Comparison of ENCODE assay signal across 25 cellular contexts in the genomic region with DNA sequence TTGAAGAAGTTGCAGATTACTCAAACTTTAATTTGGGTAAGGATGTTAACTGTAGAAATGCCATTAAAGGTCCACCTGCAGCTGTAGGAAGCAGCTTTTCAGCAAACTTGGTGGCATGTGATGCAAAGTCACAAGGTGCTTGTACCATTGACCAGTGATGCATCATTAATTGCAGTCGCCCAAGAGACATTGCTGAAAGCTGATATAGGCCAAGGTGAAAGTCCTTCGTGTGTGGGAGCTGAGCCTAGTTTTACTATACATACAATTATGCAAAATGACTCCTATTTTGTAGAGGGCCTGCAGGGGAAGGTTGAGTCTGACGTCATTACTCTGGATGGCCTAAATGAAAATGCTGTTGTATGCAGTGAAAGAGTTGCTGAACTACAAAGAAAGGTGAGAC. TPM values are rescaled to one million over a fixed set of nuclear protein-coding genes. Genes with fewer than 3 reads are reported as not detected.
A peak's percentile ranks its signal among the peaks of the same experiment; 100 is the strongest.
DNase-seq lines count a peak whose midpoint lies in the region; ATAC-seq, FAIRE-seq and TF ChIP-seq lines count a peak whose summit lies in the region.
"Had no signal": no experiment of that assay in that cellular context is flagged by ENCODE, and none has a peak within 500 bp of the region (broad histone marks: within the 10 kb centered on the region; RNA-seq: fewer than 3 reads in every experiment).

No MANE protein-coding gene starts in this region.

- peak overlapping the region; percentile 3; the same call in 1 of the 2 replicates for H3K4me3 ChIP-seq in Karpas-422 (ENCODE audit: low read length)
- H3K4me3 ChIP-seq: BLaER1, GM12878, GM23248 had no signal

- no peaks in the 10 kb centered on the region for H3K27me3 ChIP-seq in Karpas-422 (ENCODE audit: low read length)
- H3K27me3 ChIP-seq: BLaER1 had no signal

- peaks cover 44% of the 10 kb centered on the region for H3K79me2 ChIP-seq in Karpas-422 (ENCODE audit: low read length)

- no peak for ATAC-seq in GM21367 (IDR thresholded peaks at IDR 0.05; ENCODE audit: unreplicated experiment)
- ATAC-seq in stimulated activated effector memory CD8-positive, alpha-beta T cell treated with anti-CD3 and anti-CD28 coated beads, Interleukin-12 subunit alpha, Interleukin-12 subunit beta, amount 100 ng/mL, for 72 hours = no peak
- ATAC-seq: CD8-positive, alpha-beta T cell; GM12878 had no signal

- no peaks in the 10 kb centered on the region for H3K9me3 Mint-ChIP-seq in type B pancreatic cell
- H3K9me3 Mint-ChIP-seq in stimulated activated effector memory CD8-positive, alpha-beta T cell treated with anti-CD3 and anti-CD28 coated beads, Interleukin-12 subunit alpha, Interleukin-12 subunit beta, amount 100 ng/mL, for 72 hours = no peaks in the 10 kb centered on the region
- H3K9me3 Mint-ChIP-seq: CD4-positive, CD25-positive, alpha-beta regulatory T cell; CD8-positive, alpha-beta T cell had no signal

- H3K36me3 Mint-ChIP-seq in type B pancreatic cell = peaks cover 16% of the 10 kb centered on the region
- H3K36me3 Mint-ChIP-seq in stimulated activated effector memory CD8-positive, alpha-beta T cell treated with anti-CD3 and anti-CD28 coated beads, Interleukin-12 subunit alpha, Interleukin-12 subunit beta, amount 100 ng/mL, for 72 hours = peaks cover 25% of the 10 kb centered on the region

- H3K27ac ChIP-seq in Karpas-422 (ENCODE audit: low read length) = peak overlapping the region; percentile 83
- H3K27ac ChIP-seq: 22Rv1, BLaER1, C4-2B, GM23248 had no signal

- H3K4me2 ChIP-seq in Karpas-422 (ENCODE audit: low read depth, low read length, poor library complexity, severe bottlenecking) = peak overlapping the region; percentile 42
- H3K4me2 ChIP-seq: BLaER1 had no signal

- no peak overlapping the region for H3K4me3 Mint-ChIP-seq in type B pancreatic cell
- no peak overlapping the region for H3K4me3 Mint-ChIP-seq in stimulated activated effector memory CD8-positive, alpha-beta T cell treated with anti-CD3 and anti-CD28 coated beads, Interleukin-12 subunit alpha, Interleukin-12 subunit beta, amount 100 ng/mL, for 72 hours
- H3K4me3 Mint-ChIP-seq: B cell; CD4-positive, CD25-positive, alpha-beta regulatory T cell; CD8-positive, alpha-beta T cell had no signal

- no peak for TF ChIP-seq CTCF in type B pancreatic cell (conservative IDR thresholded peaks at IDR 0.05)

- no peaks in the 10 kb centered on the region for H4K20me1 ChIP-seq in Karpas-422 (ENCODE audit: insufficient read depth, low read depth, low read length)
- H4K20me1 ChIP-seq: BLaER1 had no signal

- no peaks in the 10 kb centered on the region for H3K4me1 Mint-ChIP-seq in type B pancreatic cell (ENCODE audit: unreplicated experiment)
- H3K4me1 Mint-ChIP-seq in stimulated activated effector memory CD8-positive, alpha-beta T cell treated with anti-CD3 and anti-CD28 coated beads, Interleukin-12 subunit alpha, Interleukin-12 subunit beta, amount 100 ng/mL, for 72 hours = no peaks in the 10 kb centered on the region
- H3K4me1 Mint-ChIP-seq: B cell had no signal

- H3K9me3 ChIP-seq in Karpas-422 (ENCODE audit: low read length) = no peaks in the 10 kb centered on the region
- H3K9me3 ChIP-seq: BLaER1, Caco-2 had no signal

- no peak for TF ChIP-seq POLR2A in GM12891 (IDR thresholded peaks at IDR 0.05; ENCODE audit: low read depth, low read length)

- peaks cover 54% of the 10 kb centered on the region for H3K4me1 ChIP-seq in Karpas-422 (ENCODE audit: low read length)
- H3K4me1 ChIP-seq: BLaER1, Caco-2 had no signal

- DNase-seq in GM12891 (ENCODE audit: insufficient read length, low spot score) = no peak
- DNase-seq in Karpas-422 = peak; percentile 79
- peak; percentile 87 for DNase-seq in NCI-H526 treated with DMSO at 0.1 percent for 48 hours (lab: John Stamatoyannopoulos, UW)
- DNase-seq in left kidney (ENCODE audit: low read depth, low spot score) = peak; percentile 71
- DNase-seq in type B pancreatic cell (ENCODE audit: extremely low spot score, unreplicated experiment) = no peak
- DNase-seq in stimulated activated effector memory CD8-positive, alpha-beta T cell treated with anti-CD3 and anti-CD28 coated beads, Interleukin-12 subunit alpha, Interleukin-12 subunit beta, amount 100 ng/mL, for 72 hours (ENCODE audit: low spot score in 2 of 2) = no peak
- DNase-seq in HK-2 (ENCODE audit: unreplicated experiment) = no peak
- DNase-seq: Caco-2; CD4-positive, CD25-positive, alpha-beta regulatory T cell; CD8-positive, alpha-beta T cell; DMS153; DND-41; GDM1; GM23248; H7; HCEC 1CT had no signal

- peak; percentile 69 for FAIRE-seq in GM12891 (lab: Jason Lieb, UNC)
- FAIRE-seq: A204.1, GM12878, GM18507, H1 had no signal

- H3K9me2 ChIP-seq in Karpas-422 (replicated peaks; ENCODE audit: insufficient read depth, low read length) = no peaks in the 10 kb centered on the region

- no peaks in the 10 kb centered on the region for H3K27me3 Mint-ChIP-seq in type B pancreatic cell
- H3K27me3 Mint-ChIP-seq: B cell; CD4-positive, CD25-positive, alpha-beta regulatory T cell had no signal

- no peak overlapping the region for H3K27ac Mint-ChIP-seq in type B pancreatic cell
- H3K27ac Mint-ChIP-seq in stimulated activated effector memory CD8-positive, alpha-beta T cell treated with anti-CD3 and anti-CD28 coated beads, Interleukin-12 subunit alpha, Interleukin-12 subunit beta, amount 100 ng/mL, for 72 hours = no peak overlapping the region
- H3K27ac Mint-ChIP-seq: B cell; CD4-positive, CD25-positive, alpha-beta regulatory T cell; CD8-positive, alpha-beta T cell had no signal

- no peak overlapping the region for H2AFZ ChIP-seq in Karpas-422 (ENCODE audit: low read length)
- H2AFZ ChIP-seq: GM23248 had no signal

- peaks cover 22% of the 10 kb centered on the region for H3K36me3 ChIP-seq in Karpas-422 (ENCODE audit: insufficient read depth, low read length)

- 0 out of 2 replicates have a peak overlapping the region, but pooled peaks have one; percentile 7 for H3K9ac ChIP-seq in Karpas-422 (ENCODE audit: low read length)
- H3K9ac ChIP-seq: BLaER1, GM23248 had no signal

TF ChIP-seq in GM12891, 5 proteins besides CTCF, POLR2A, EP300 and RAD21:
- TF ChIP-seq SPI1 (IDR thresholded peaks at IDR 0.05; ENCODE audit: low read depth, low read length) (no peak), POLR2AphosphoS5 (IDR thresholded peaks at IDR 0.05; ENCODE audit: low read depth, low read length) (no peak), PAX5 (IDR thresholded peaks at IDR 0.05; ENCODE audit: insufficient read depth, low read length, severe bottlenecking) (no peak)

RNA-seq across cellular contexts. Expression of gene ALMS1, which starts 40.5 kb away (rescaled TPM):
- 3.2 TPM for polyA plus RNA-seq in GM12891 (2012; ENCODE audit: low read depth, missing spikeins)
- 67.3 and 84.7 TPM in 2 replicates for total RNA-seq in Karpas-422 (2014; rRNA removed; shearing (Covaris generic); ENCODE audit: low replicate concordance)
- 14.6 and 30.4 TPM in 2 replicates for total RNA-seq in type B pancreatic cell (ENCODE audit: low replicate concordance)

Comparison
In these comparisons a context has a peak if more than half of its experiments do, and no peak if none do; other contexts are left out.
1. DNase-seq: peak in Karpas-422 (single experiment), NCI-H526 treated with DMSO at 0.1 percent for 48 hours (single experiment) and left kidney (single experiment); none in GM12891 (single experiment), type B pancreatic cell (single experiment), stimulated activated effector memory CD8-positive, alpha-beta T cell treated with anti-CD3 and anti-CD28 coated beads, Interleukin-12 subunit alpha, Interleukin-12 subunit beta, amount 100 ng/mL, for 72 hours (0 of 2) and HK-2 (single experiment).